Comparison of ENCODE assay signal across 15 cellular contexts in genomic region chr15:93438310-93438709, GRCh38.
DNase-seq lines count a peak whose midpoint lies in the region; ATAC-seq and TF ChIP-seq lines count a peak whose summit lies in the region.
"Had no signal": no experiment of that assay in that cellular context is flagged by ENCODE, and none has a peak within 500 bp of the region (broad histone marks: within the 10 kb centered on the region; RNA-seq: fewer than 3 reads in every experiment).

No MANE protein-coding gene starts in this region.

- peak; percentile 26 for DNase-seq in activated CD4-positive, alpha-beta T cell treated with anti-CD3 and anti-CD28 coated beads, Interleukin-2, amount 10 ng/mL, durations not matched to agents 24 days and 14 days
- DNase-seq in activated CD4-positive, alpha-beta T cell treated with anti-CD3 and anti-CD28 coated beads for 1 hour, result no peak
- DNase-seq in WTC11 (ENCODE audit: low spot score) (no peak), left kidney (ENCODE audit: low read depth, low spot score) (peak; percentile 16), mucosa of gallbladder (ENCODE audit: low spot score) (no peak)
- no peak for DNase-seq in stimulated activated effector memory CD8-positive, alpha-beta T cell treated with anti-CD3 and anti-CD28 coated beads, Interleukin-12 subunit alpha, Interleukin-12 subunit beta, amount 100 ng/mL, for 72 hours (ENCODE audit: low spot score in 2 of 2)
- DNase-seq: Caco-2; CD4-positive, CD25-positive, alpha-beta regulatory T cell; CD8-positive, alpha-beta T cell; DMS153; DND-41; HCEC 1CT had no signal

- no peak overlapping the region for H3K4me3 Mint-ChIP-seq in activated CD4-positive, alpha-beta T cell treated with anti-CD3 and anti-CD28 coated beads, Interleukin-2, amount 10 ng/mL, durations not matched to agents 24 days and 14 days
- no peak overlapping the region for H3K4me3 Mint-ChIP-seq in WTC11
- no peak overlapping the region for H3K4me3 Mint-ChIP-seq in stimulated activated effector memory CD8-positive, alpha-beta T cell treated with anti-CD3 and anti-CD28 coated beads, Interleukin-12 subunit alpha, Interleukin-12 subunit beta, amount 100 ng/mL, for 72 hours
- H3K4me3 Mint-ChIP-seq: B cell; CD4-positive, CD25-positive, alpha-beta regulatory T cell; CD8-positive, alpha-beta T cell; GM23338 had no signal

- no peaks in the 10 kb centered on the region for H3K4me1 Mint-ChIP-seq in activated CD4-positive, alpha-beta T cell treated with anti-CD3 and anti-CD28 coated beads, Interleukin-2, amount 10 ng/mL, durations not matched to agents 24 days and 14 days
- H3K4me1 Mint-ChIP-seq in WTC11, result 0 out of 2 replicates have a peak, but pooled peaks cover 3% of the 10 kb centered on the region
- H3K4me1 Mint-ChIP-seq in stimulated activated effector memory CD8-positive, alpha-beta T cell treated with anti-CD3 and anti-CD28 coated beads, Interleukin-12 subunit alpha, Interleukin-12 subunit beta, amount 100 ng/mL, for 72 hours, result no peaks in the 10 kb centered on the region
- H3K4me1 Mint-ChIP-seq: B cell; CD4-positive, CD25-positive, alpha-beta regulatory T cell; GM23338 had no signal

- POLR2A ChIA-PET in WTC11 (lab: Charles Lee), result interaction anchor here (0.7 kb wide), 1 partner anchor 41 kb away, joined by 3 read pairs; no protein-coding TSS in a partner anchor

- intact Hi-C loops in activated CD4-positive, alpha-beta T cell treated with anti-CD3 and anti-CD28 coated beads, Interleukin-2, amount 10 ng/mL, durations not matched to agents 24 days and 14 days (cut with micrococcal nuclease), result no loop called here

- ATAC-seq in WTC11 (peak; percentile 51), HG03354 (IDR thresholded peaks at IDR 0.05; ENCODE audit: poor library complexity, severe bottlenecking, unreplicated experiment) (no peak)
- no peak for ATAC-seq in stimulated activated effector memory CD8-positive, alpha-beta T cell treated with anti-CD3 and anti-CD28 coated beads, Interleukin-12 subunit alpha, Interleukin-12 subunit beta, amount 100 ng/mL, for 72 hours
- ATAC-seq: CD8-positive, alpha-beta T cell; GM23338 had no signal

- CTCF ChIA-PET in WTC11 (lab: Charles Lee), result interaction anchor here (0.8 kb wide), 1 partner anchor 350 kb away, joined by 4 read pairs; no protein-coding TSS in a partner anchor

- peaks cover 3% of the 10 kb centered on the region for H3K9me3 Mint-ChIP-seq in activated CD4-positive, alpha-beta T cell treated with anti-CD3 and anti-CD28 coated beads, Interleukin-2, amount 10 ng/mL, durations not matched to agents 24 days and 14 days
- H3K9me3 Mint-ChIP-seq in WTC11, result peaks cover 13% of the 10 kb centered on the region
- no peaks in the 10 kb centered on the region for H3K9me3 Mint-ChIP-seq in stimulated activated effector memory CD8-positive, alpha-beta T cell treated with anti-CD3 and anti-CD28 coated beads, Interleukin-12 subunit alpha, Interleukin-12 subunit beta, amount 100 ng/mL, for 72 hours
- H3K9me3 Mint-ChIP-seq: CD8-positive, alpha-beta T cell had no signal

- H3K27ac Mint-ChIP-seq in activated CD4-positive, alpha-beta T cell treated with anti-CD3 and anti-CD28 coated beads, Interleukin-2, amount 10 ng/mL, durations not matched to agents 24 days and 14 days, result no peak overlapping the region
- H3K27ac Mint-ChIP-seq in WTC11, result no peak overlapping the region
- H3K27ac Mint-ChIP-seq in stimulated activated effector memory CD8-positive, alpha-beta T cell treated with anti-CD3 and anti-CD28 coated beads, Interleukin-12 subunit alpha, Interleukin-12 subunit beta, amount 100 ng/mL, for 72 hours, result no peak overlapping the region
- H3K27ac Mint-ChIP-seq: B cell; CD4-positive, CD25-positive, alpha-beta regulatory T cell; CD8-positive, alpha-beta T cell; GM23338 had no signal

- H3K27me3 Mint-ChIP-seq in activated CD4-positive, alpha-beta T cell treated with anti-CD3 and anti-CD28 coated beads, Interleukin-2, amount 10 ng/mL, durations not matched to agents 24 days and 14 days, result peaks cover 3% of the 10 kb centered on the region
- H3K27me3 Mint-ChIP-seq in WTC11 (ENCODE audit: low read depth), result no peaks in the 10 kb centered on the region
- H3K27me3 Mint-ChIP-seq: CD4-positive, CD25-positive, alpha-beta regulatory T cell had no signal

- TF ChIP-seq CTCF in WTC11 (IDR thresholded peaks at IDR 0.05), result no peak

- H3K36me3 Mint-ChIP-seq in activated CD4-positive, alpha-beta T cell treated with anti-CD3 and anti-CD28 coated beads, Interleukin-2, amount 10 ng/mL, durations not matched to agents 24 days and 14 days (ENCODE audit: low read depth), result no peaks in the 10 kb centered on the region
- H3K36me3 Mint-ChIP-seq in WTC11, result no peaks in the 10 kb centered on the region
- no peaks in the 10 kb centered on the region for H3K36me3 Mint-ChIP-seq in stimulated activated effector memory CD8-positive, alpha-beta T cell treated with anti-CD3 and anti-CD28 coated beads, Interleukin-12 subunit alpha, Interleukin-12 subunit beta, amount 100 ng/mL, for 72 hours
- H3K36me3 Mint-ChIP-seq: CD4-positive, CD25-positive, alpha-beta regulatory T cell; CD8-positive, alpha-beta T cell had no signal

TF ChIP-seq in WTC11, 78 proteins besides CTCF, POLR2A, EP300 and RAD21 (continues in another document):
- TF ChIP-seq ZNF317 (CRISPR knock-in tag; IDR thresholded peaks at IDR 0.05; ENCODE audit: borderline replicate concordance, low read depth) (no peak), ZNF671 (CRISPR knock-in tag; IDR thresholded peaks at IDR 0.05) (no peak), ZMAT4 (CRISPR knock-in tag; IDR thresholded peaks at IDR 0.05) (no peak), ELF4 (CRISPR knock-in tag; IDR thresholded peaks at IDR 0.05; ENCODE audit: low read depth) (no peak), MYBL2 (CRISPR knock-in tag; IDR thresholded peaks at IDR 0.05) (no peak), CREM (CRISPR knock-in tag; IDR thresholded peaks at IDR 0.05) (no peak), AFF4 (CRISPR knock-in tag; IDR thresholded peaks at IDR 0.05; ENCODE audit: borderline replicate concordance) (no peak)
- TF ChIP-seq, protein P1, sequence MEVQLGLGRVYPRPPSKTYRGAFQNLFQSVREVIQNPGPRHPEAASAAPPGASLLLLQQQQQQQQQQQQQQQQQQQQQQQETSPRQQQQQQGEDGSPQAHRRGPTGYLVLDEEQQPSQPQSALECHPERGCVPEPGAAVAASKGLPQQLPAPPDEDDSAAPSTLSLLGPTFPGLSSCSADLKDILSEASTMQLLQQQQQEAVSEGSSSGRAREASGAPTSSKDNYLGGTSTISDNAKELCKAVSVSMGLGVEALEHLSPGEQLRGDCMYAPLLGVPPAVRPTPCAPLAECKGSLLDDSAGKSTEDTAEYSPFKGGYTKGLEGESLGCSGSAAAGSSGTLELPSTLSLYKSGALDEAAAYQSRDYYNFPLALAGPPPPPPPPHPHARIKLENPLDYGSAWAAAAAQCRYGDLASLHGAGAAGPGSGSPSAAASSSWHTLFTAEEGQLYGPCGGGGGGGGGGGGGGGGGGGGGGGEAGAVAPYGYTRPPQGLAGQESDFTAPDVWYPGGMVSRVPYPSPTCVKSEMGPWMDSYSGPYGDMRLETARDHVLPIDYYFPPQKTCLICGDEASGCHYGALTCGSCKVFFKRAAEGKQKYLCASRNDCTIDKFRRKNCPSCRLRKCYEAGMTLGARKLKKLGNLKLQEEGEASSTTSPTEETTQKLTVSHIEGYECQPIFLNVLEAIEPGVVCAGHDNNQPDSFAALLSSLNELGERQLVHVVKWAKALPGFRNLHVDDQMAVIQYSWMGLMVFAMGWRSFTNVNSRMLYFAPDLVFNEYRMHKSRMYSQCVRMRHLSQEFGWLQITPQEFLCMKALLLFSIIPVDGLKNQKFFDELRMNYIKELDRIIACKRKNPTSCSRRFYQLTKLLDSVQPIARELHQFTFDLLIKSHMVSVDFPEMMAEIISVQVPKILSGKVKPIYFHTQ (CRISPR knock-in tag; IDR thresholded peaks at IDR 0.05), result no peak
- TF ChIP-seq, protein P2, sequence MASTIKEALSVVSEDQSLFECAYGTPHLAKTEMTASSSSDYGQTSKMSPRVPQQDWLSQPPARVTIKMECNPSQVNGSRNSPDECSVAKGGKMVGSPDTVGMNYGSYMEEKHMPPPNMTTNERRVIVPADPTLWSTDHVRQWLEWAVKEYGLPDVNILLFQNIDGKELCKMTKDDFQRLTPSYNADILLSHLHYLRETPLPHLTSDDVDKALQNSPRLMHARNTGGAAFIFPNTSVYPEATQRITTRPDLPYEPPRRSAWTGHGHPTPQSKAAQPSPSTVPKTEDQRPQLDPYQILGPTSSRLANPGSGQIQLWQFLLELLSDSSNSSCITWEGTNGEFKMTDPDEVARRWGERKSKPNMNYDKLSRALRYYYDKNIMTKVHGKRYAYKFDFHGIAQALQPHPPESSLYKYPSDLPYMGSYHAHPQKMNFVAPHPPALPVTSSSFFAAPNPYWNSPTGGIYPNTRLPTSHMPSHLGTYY (CRISPR knock-in tag; IDR thresholded peaks at IDR 0.05), result no peak

Comparison
In these comparisons a context has a peak if more than half of its experiments do, and no peak if none do; other contexts are left out.
1. DNase-seq: peak in activated CD4-positive, alpha-beta T cell treated with anti-CD3 and anti-CD28 coated beads, Interleukin-2, amount 10 ng/mL, durations not matched to agents 24 days and 14 days (single experiment) and left kidney (single experiment); none in activated CD4-positive, alpha-beta T cell treated with anti-CD3 and anti-CD28 coated beads for 1 hour (single experiment), WTC11 (single experiment), mucosa of gallbladder (single experiment) and stimulated activated effector memory CD8-positive, alpha-beta T cell treated with anti-CD3 and anti-CD28 coated beads, Interleukin-12 subunit alpha, Interleukin-12 subunit beta, amount 100 ng/mL, for 72 hours (0 of 2).